ENCODE assay signal across 21 cellular contexts in genomic region chr13:113638806-113639205, GRCh38. TPM values are rescaled to one million over a fixed set of nuclear protein-coding genes. Genes with fewer than 3 reads are reported as not detected.
"Had no signal": no experiment of that assay in that cellular context is flagged by ENCODE, and none has a peak within 500 bp of the region (broad histone marks: within the 10 kb centered on the region; RNA-seq: fewer than 3 reads in every experiment).

No MANE protein-coding gene starts in this region.

- H3K27me3 Mint-ChIP-seq: activated naive CD4-positive, alpha-beta T cell treated with anti-CD3 and anti-CD28 coated beads, Interleukin-2, amount 10 ng/mL, durations not matched to agents 7 days and 5 days; naive thymus-derived CD4-positive, alpha-beta T cell; stimulated activated naive CD8-positive, alpha-beta T cell treated with anti-CD3 and anti-CD28 coated beads, Interleukin-15, Interleukin-2, amounts not matched to agents 100 ng/mL and 50 ng/mL, for 24 hours had no signal

- ATAC-seq: esophagus mucosa; gastrocnemius medialis; naive thymus-derived CD4-positive, alpha-beta T cell had no signal

- H3K4me1 Mint-ChIP-seq: immature natural killer cell had no signal

- H3K27me3 ChIP-seq: ascending aorta, gastrocnemius medialis, heart left ventricle, neutrophil, suprapubic skin had no signal

- H3K4me3 Mint-ChIP-seq: activated naive CD4-positive, alpha-beta T cell treated with anti-CD3 and anti-CD28 coated beads, Interleukin-2, amount 10 ng/mL, durations not matched to agents 7 days and 5 days; immature natural killer cell; naive thymus-derived CD4-positive, alpha-beta T cell; stimulated activated naive CD8-positive, alpha-beta T cell treated with anti-CD3 and anti-CD28 coated beads, Interleukin-15, Interleukin-2, amounts not matched to agents 100 ng/mL and 50 ng/mL, for 24 hours had no signal

- H3K9me3 ChIP-seq: ascending aorta, gastrocnemius medialis, heart left ventricle, neutrophil had no signal

- H3K9me3 Mint-ChIP-seq: activated naive CD4-positive, alpha-beta T cell treated with anti-CD3 and anti-CD28 coated beads, Interleukin-2, amount 10 ng/mL, durations not matched to agents 7 days and 5 days; immature natural killer cell; stimulated activated naive CD8-positive, alpha-beta T cell treated with anti-CD3 and anti-CD28 coated beads, Interleukin-15, Interleukin-2, amounts not matched to agents 100 ng/mL and 50 ng/mL, for 24 hours had no signal

- H3K4me3 ChIP-seq: ascending aorta, gastrocnemius medialis, heart left ventricle, suprapubic skin had no signal

- H3K27ac ChIP-seq: ascending aorta, gastrocnemius medialis, neutrophil, suprapubic skin had no signal

- H3K4me1 ChIP-seq: ascending aorta, gastrocnemius medialis, suprapubic skin had no signal

- H3K27ac Mint-ChIP-seq: activated naive CD4-positive, alpha-beta T cell treated with anti-CD3 and anti-CD28 coated beads, Interleukin-2, amount 10 ng/mL, durations not matched to agents 7 days and 5 days; stimulated activated naive CD8-positive, alpha-beta T cell treated with anti-CD3 and anti-CD28 coated beads, Interleukin-15, Interleukin-2, amounts not matched to agents 100 ng/mL and 50 ng/mL, for 24 hours had no signal

- DNase-seq: activated CD4-positive, alpha-beta T cell treated with anti-CD3 and anti-CD28 coated beads, Interleukin-2, amount 50 U/mL, for 1 hour; activated effector memory CD4-positive, alpha-beta T cell treated with Interleukin-2 at 50 U/mL for 16 hours; effector CD4-positive, alpha-beta T cell; gastrocnemius medialis; immature natural killer cell; mesenchymal stem cell; naive thymus-derived CD4-positive, alpha-beta T cell; stimulated activated CD4-positive, alpha-beta T cell treated with anti-CD3 and anti-CD28 coated beads, Interleukin-2, amount 100 ng/mL, for 24 hours; T-helper 1 cell; T-helper 9 cell; trophoblast cell had no signal

RNA-seq across cellular contexts. Expression of gene ATP4B, which starts 19.2 kb away (rescaled TPM):
- total RNA-seq: ascending aorta; esophagus mucosa; gastrocnemius medialis; heart left ventricle; lower leg skin; mucosa of gallbladder; naive thymus-derived CD4-positive, alpha-beta T cell; renal cortical epithelial cell; suprapubic skin had no signal
- polyA plus RNA-seq: heart left ventricle; immature natural killer cell; naive thymus-derived CD4-positive, alpha-beta T cell had no signal

RNA-seq across cellular contexts. Expression of gene GRK1, which starts 28.2 kb away (rescaled TPM):
- total RNA-seq: ascending aorta; esophagus mucosa; lower leg skin; mucosa of gallbladder; naive thymus-derived CD4-positive, alpha-beta T cell; renal cortical epithelial cell; suprapubic skin had no signal
- polyA plus RNA-seq: immature natural killer cell; naive thymus-derived CD4-positive, alpha-beta T cell had no signal
